Comparison of ENCODE assay signal across 2 cellular contexts in the genomic region with DNA sequence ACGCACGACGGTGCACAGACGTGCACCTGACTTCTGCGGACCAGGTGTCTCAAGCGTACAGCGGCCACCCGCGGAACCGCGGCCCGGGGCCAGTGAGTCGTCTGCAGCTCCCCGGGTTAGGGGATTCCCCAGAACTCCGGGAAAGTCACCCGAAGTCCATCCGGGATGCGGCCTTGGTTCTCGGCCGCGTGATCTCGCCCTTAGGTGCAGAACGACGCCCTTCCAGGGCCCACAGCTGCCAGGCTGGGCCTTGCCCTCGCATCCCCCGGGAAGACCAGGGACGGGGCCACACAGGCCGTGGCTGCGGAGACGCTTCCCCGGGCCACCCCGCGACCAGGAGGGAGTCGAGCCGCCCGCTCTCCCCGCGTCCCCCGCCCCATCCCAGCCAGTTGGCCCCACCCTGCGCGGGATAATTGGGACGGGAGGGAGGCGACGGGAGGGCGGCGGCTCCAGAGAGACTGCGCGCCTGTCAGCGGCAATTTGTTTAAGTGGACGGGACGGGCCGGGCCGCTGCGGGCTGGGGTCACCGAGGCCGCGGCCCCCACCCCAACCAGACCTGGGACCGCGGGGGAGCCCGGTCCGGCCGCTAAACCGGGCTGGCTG.
TF ChIP-seq lines count a peak whose summit lies in the region.

No MANE protein-coding gene starts in this region.

TF ChIP-seq in SK-N-SH, 30 proteins besides CTCF, POLR2A, EP300 and RAD21 (continued from another document):
- no peak for TF ChIP-seq REST (IDR thresholded peaks at IDR 0.05; ENCODE audit: low read depth, low read length)
- no peak for TF ChIP-seq CHD2 (IDR thresholded peaks at IDR 0.05; ENCODE audit: low read length, partially characterized antibody)
- no peak for TF ChIP-seq PBX3 (IDR thresholded peaks at IDR 0.05)
- TF ChIP-seq SIN3A (IDR thresholded peaks at IDR 0.05; ENCODE audit: borderline replicate concordance, low read depth, low read length), result no peak
- TF ChIP-seq MEF2A (IDR thresholded peaks at IDR 0.05; ENCODE audit: borderline replicate concordance, low read depth), result no peak
- no peak for TF ChIP-seq RCOR1 (IDR thresholded peaks at IDR 0.05; ENCODE audit: low read length)
- TF ChIP-seq NFIC (IDR thresholded peaks at IDR 0.05; ENCODE audit: borderline replicate concordance), result no peak
- no peak for TF ChIP-seq FOXJ3 (CRISPR knock-in tag; IDR thresholded peaks at IDR 0.05)
- no peak for TF ChIP-seq POLR2AphosphoS5 (IDR thresholded peaks at IDR 0.05; ENCODE audit: low read depth, low read length)
- TF ChIP-seq TCF12 (IDR thresholded peaks at IDR 0.05), result no peak
- TF ChIP-seq, protein P1, sequence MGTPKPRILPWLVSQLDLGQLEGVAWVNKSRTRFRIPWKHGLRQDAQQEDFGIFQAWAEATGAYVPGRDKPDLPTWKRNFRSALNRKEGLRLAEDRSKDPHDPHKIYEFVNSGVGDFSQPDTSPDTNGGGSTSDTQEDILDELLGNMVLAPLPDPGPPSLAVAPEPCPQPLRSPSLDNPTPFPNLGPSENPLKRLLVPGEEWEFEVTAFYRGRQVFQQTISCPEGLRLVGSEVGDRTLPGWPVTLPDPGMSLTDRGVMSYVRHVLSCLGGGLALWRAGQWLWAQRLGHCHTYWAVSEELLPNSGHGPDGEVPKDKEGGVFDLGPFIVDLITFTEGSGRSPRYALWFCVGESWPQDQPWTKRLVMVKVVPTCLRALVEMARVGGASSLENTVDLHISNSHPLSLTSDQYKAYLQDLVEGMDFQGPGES (IDR thresholded peaks at IDR 0.05; ENCODE audit: low read depth, low read length), result no peak
- no peak for TF ChIP-seq ELF1 (IDR thresholded peaks at IDR 0.05)
- TF ChIP-seq JUND (IDR thresholded peaks at IDR 0.05), result no peak
- TF ChIP-seq YY1 (IDR thresholded peaks at IDR 0.05; ENCODE audit: low read depth), result no peak
- no peak for TF ChIP-seq RFX5 (IDR thresholded peaks at IDR 0.05; ENCODE audit: low read length)
- TF ChIP-seq EZH2phosphoT487 (IDR thresholded peaks at IDR 0.05; ENCODE audit: borderline replicate concordance, low read depth), result no peak
- TF ChIP-seq TEAD4 (IDR thresholded peaks at IDR 0.05; ENCODE audit: borderline replicate concordance, insufficient read depth), result no peak
- TF ChIP-seq GATA2 (CRISPR knock-in tag; IDR thresholded peaks at IDR 0.05), result no peak

TF ChIP-seq in SK-N-SH treated with all-trans-retinoic acid at 6 μM for 48 hours, 23 proteins besides CTCF, POLR2A, EP300 and RAD21 (continued from another document):
- TF ChIP-seq, protein P2, sequence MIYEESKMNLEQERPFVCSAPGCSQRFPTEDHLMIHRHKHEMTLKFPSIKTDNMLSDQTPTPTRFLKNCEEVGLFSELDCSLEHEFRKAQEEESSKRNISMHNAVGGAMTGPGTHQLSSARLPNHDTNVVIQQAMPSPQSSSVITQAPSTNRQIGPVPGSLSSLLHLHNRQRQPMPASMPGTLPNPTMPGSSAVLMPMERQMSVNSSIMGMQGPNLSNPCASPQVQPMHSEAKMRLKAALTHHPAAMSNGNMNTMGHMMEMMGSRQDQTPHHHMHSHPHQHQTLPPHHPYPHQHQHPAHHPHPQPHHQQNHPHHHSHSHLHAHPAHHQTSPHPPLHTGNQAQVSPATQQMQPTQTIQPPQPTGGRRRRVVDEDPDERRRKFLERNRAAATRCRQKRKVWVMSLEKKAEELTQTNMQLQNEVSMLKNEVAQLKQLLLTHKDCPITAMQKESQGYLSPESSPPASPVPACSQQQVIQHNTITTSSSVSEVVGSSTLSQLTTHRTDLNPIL (CRISPR knock-in tag; IDR thresholded peaks at IDR 0.05; ENCODE audit: low read depth), result no peak
- TF ChIP-seq, protein P3, sequence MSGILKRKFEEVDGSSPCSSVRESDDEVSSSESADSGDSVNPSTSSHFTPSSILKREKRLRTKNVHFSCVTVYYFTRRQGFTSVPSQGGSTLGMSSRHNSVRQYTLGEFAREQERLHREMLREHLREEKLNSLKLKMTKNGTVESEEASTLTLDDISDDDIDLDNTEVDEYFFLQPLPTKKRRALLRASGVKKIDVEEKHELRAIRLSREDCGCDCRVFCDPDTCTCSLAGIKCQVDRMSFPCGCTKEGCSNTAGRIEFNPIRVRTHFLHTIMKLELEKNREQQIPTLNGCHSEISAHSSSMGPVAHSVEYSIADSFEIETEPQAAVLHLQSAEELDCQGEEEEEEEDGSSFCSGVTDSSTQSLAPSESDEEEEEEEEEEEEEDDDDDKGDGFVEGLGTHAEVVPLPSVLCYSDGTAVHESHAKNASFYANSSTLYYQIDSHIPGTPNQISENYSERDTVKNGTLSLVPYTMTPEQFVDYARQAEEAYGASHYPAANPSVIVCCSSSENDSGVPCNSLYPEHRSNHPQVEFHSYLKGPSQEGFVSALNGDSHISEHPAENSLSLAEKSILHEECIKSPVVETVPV (CRISPR knock-in tag; IDR thresholded peaks at IDR 0.05), result no peak
- TF ChIP-seq BACH2 (CRISPR knock-in tag; IDR thresholded peaks at IDR 0.05; ENCODE audit: borderline replicate concordance) (no peak), PATZ1 (CRISPR knock-in tag; IDR thresholded peaks at IDR 0.05; ENCODE audit: borderline replicate concordance) (no peak), ZNF8 (CRISPR knock-in tag; IDR thresholded peaks at IDR 0.05) (no peak), TOX (CRISPR knock-in tag; IDR thresholded peaks at IDR 0.05; ENCODE audit: borderline replicate concordance) (no peak), ISL1 (CRISPR knock-in tag; IDR thresholded peaks at IDR 0.05) (no peak), ZFP30 (CRISPR knock-in tag; IDR thresholded peaks at IDR 0.05) (no peak), GLIS3 (CRISPR knock-in tag; IDR thresholded peaks at IDR 0.05) (no peak)
